ENCODE assay signal across 8 cellular contexts in the genomic region with DNA sequence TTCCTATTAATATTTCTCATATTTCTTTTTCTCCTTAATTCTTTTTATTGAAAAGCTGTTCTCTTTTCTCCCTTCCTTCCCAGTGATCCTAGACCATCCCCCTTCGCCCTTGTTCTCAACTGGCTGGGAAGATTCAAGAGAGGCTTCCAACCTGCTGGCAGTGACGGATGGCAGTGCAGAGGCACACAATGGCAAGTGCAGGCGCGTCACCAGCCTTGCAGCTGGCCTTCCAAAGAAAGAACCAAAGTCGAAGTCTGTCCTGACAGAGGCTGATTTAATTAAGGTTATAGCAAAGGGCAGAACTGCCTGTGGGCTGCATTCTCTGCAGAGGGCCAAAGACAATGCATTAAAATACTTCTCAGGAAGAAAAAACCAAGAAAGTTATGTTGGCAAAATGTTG. TPM values are rescaled to one million over a fixed set of nuclear protein-coding genes. Genes with fewer than 3 reads are reported as not detected.
DNase-seq lines count a peak whose midpoint lies in the region; ATAC-seq, FAIRE-seq and TF ChIP-seq lines count a peak whose summit lies in the region.
"Had no signal": no experiment of that assay in that cellular context is flagged by ENCODE, and none has a peak within 500 bp of the region (broad histone marks: within the 10 kb centered on the region; RNA-seq: fewer than 3 reads in every experiment).

No MANE protein-coding gene starts in this region.

- no peak overlapping the region for H3K4me3 ChIP-seq in K562
- H3K4me3 ChIP-seq: ascending aorta had no signal

- H3K4me1 ChIP-seq in K562 (replicated peaks in 1 of 2; ENCODE audit: control insufficient read depth in 2 of 2, insufficient read depth in 2 of 2, low read length in 2 of 2), result peaks cover 0 to 21% of the 10 kb centered on the region in 2 experiments; a peak in 4 of 5 replicates

- POLR2A ChIA-PET in K562 (lab: Yijun Ruan, JAX), result no interaction called here

- in situ Hi-C loops in K562 (cut with MboI), result no loop called here

- peak; percentile 73 for DNase-seq in COLO668 (lab: John Stamatoyannopoulos, UW; ENCODE audit: unreplicated experiment)
- no peak for DNase-seq in HFFc6
- no peak for DNase-seq in K562 (ENCODE audit: extremely low read depth in 1 of 4, low spot score in 3 of 4)
- DNase-seq in myocyte (ENCODE audit: low read depth), result peak; percentile 25

- no peaks in the 10 kb centered on the region for H4K20me1 ChIP-seq in K562 (replicated peaks; ENCODE audit: control insufficient read depth, insufficient read depth, low read length)

- intact Hi-C loops in K562 (cut with micrococcal nuclease), result loop anchor here (5.0 to 10.0 kb wide), 2 partner anchors 44 to 306 kb away; no protein-coding TSS in a partner anchor

- H3K36me3 ChIP-seq in K562 (ENCODE audit: control insufficient read depth, insufficient read depth, low read length), result no peaks in the 10 kb centered on the region
- H3K36me3 ChIP-seq: ascending aorta had no signal

- no peak overlapping the region for H2AFZ ChIP-seq in K562 (ENCODE audit: low read depth, low read length)

- peaks cover 2% of the 10 kb centered on the region; the same call in 1 of the 2 replicates for H3K27me3 Mint-ChIP-seq in HFFc6 (ENCODE audit: insufficient read depth)

- H3K9me3 ChIP-seq in K562 (replicated peaks; ENCODE audit: control insufficient read depth, insufficient read depth, low read depth, low read length), result no peaks in the 10 kb centered on the region; the same call in 1 of the 2 replicates
- H3K9me3 ChIP-seq: ascending aorta had no signal

- peaks cover 16% of the 10 kb centered on the region for H3K36me3 Mint-ChIP-seq in HFFc6 (ENCODE audit: low read depth)

- TF ChIP-seq RAD21 in K562 (CRISPR knock-in tag; conservative IDR thresholded peaks at IDR 0.05 in 1 of 2, IDR thresholded peaks at IDR 0.05 in 1 of 2), result no peak

- peak overlapping the region; percentile 4; the same call in 1 of the 3 replicates for H3K27ac ChIP-seq in K562 (ENCODE audit: extremely low read depth, low read depth, low read length)
- H3K27ac ChIP-seq: ascending aorta had no signal

- TF ChIP-seq POLR2A in K562 (conservative IDR thresholded peaks at IDR 0.05), result no peak

- ATAC-seq in K562, result no peak
- no peak for ATAC-seq in GM19395 (IDR thresholded peaks at IDR 0.05; ENCODE audit: unreplicated experiment)
- ATAC-seq in HG03025 (IDR thresholded peaks at IDR 0.05; ENCODE audit: low FRiP score, unreplicated experiment), result no peak
- ATAC-seq in HG03520 (IDR thresholded peaks at IDR 0.05; ENCODE audit: unreplicated experiment), result no peak

- no peak overlapping the region for H3K4me2 ChIP-seq in K562 (ENCODE audit: insufficient read depth, low read length)

- H3K27ac Mint-ChIP-seq in HFFc6, result peak overlapping the region; percentile 40

- 45% methylated on average over 4 of the region's 5 CpGs for WGBS in K562 (ENCODE audit: insufficient coverage, low coverage, missing lambda C conversion rate)

- H3K4me3 Mint-ChIP-seq in HFFc6, result peak overlapping the region; percentile 31

- peaks cover 96% of the 10 kb centered on the region for H3K4me1 Mint-ChIP-seq in HFFc6 (ENCODE audit: low read depth)

- BruUV-seq in K562 (replicated peaks; lab: Mats Ljungman, UMichigan), result no TSS peak

- no peaks in the 10 kb centered on the region for H3K9me1 ChIP-seq in K562 (ENCODE audit: control insufficient read depth, insufficient read depth, low read length)

- no peak for FAIRE-seq in K562 (lab: Jason Lieb, UNC)

- no peak for TF ChIP-seq EP300 in K562 (IDR thresholded peaks at IDR 0.05; ENCODE audit: low read length)

- no peaks in the 10 kb centered on the region for H3K27me3 ChIP-seq in K562 (ENCODE audit: control insufficient read depth in 2 of 2, insufficient read depth in 2 of 2, low read length in 2 of 2)
- H3K27me3 ChIP-seq: ascending aorta had no signal

- TF ChIP-seq CTCF in HFFc6 (IDR thresholded peaks at IDR 0.05) (no peak), K562 (IDR thresholded peaks at IDR 0.05 in 2 of 3, conservative IDR thresholded peaks at IDR 0.05 in 1 of 3; ENCODE audit: insufficient read depth in 2 of 3, low read depth in 1 of 3, low read length in 3 of 3) (no peak)

- H3K9ac ChIP-seq in K562 (ENCODE audit: insufficient read depth in 1 of 2, low read depth in 2 of 2, low read length in 2 of 2), result no peak overlapping the region

- H3K9me3 Mint-ChIP-seq in HFFc6, result no peaks in the 10 kb centered on the region

- CTCF ChIA-PET in K562 (lab: Yijun Ruan, JAX; ENCODE audit: low intra/inter-chr PET ratio), result interaction anchor here (2.1 kb wide), 1 partner anchor 157 kb away, joined by 7 read pairs; no protein-coding TSS in a partner anchor

- peaks cover 90% of the 10 kb centered on the region for H3K79me2 ChIP-seq in K562 (ENCODE audit: control insufficient read depth, insufficient read depth, low read length)

TF ChIP-seq in K562, 482 proteins besides CTCF, POLR2A, EP300 and RAD21:
- TF ChIP-seq, protein P1, sequence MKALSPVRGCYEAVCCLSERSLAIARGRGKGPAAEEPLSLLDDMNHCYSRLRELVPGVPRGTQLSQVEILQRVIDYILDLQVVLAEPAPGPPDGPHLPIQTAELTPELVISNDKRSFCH (CRISPR knock-in tag; IDR thresholded peaks at IDR 0.05), result no peak
- TF ChIP-seq, protein P1 (tag; IDR thresholded peaks at IDR 0.05), result no peak
- TF ChIP-seq MXI1 (IDR thresholded peaks at IDR 0.05; ENCODE audit: low read depth, low read length), result no peak

RNA-seq across cellular contexts. Expression of a gene that starts 7.4 kb away (rescaled TPM):
- total RNA-seq in HFFc6 (2021; fragmentation: NEBNext Ultra II Directional; extraction: Animal tissue kit (Norgen Biotek cat#: 25700)), result 100 to 1,000 TPM in 2 of 6 experiments, 10 to 100 TPM in 4; 86.0 to 106 (median 92.1) TPM
- 125 and 149 TPM in 2 replicates for total RNA-seq in K562 (2011; cell fraction: chromatin; rRNA removed; ENCODE audit: low replicate concordance)
- total RNA-seq in K562 (2011; cell fraction: nucleolus; rRNA removed), result 48.0 and 84.4 TPM in 2 replicates
- 87.5 and 104 TPM in 2 replicates for total RNA-seq in K562 (2011; cell fraction: nucleoplasm; rRNA removed)
- total RNA-seq in K562 (2014; rRNA removed), result 8.2 and 12.2 TPM in 2 replicates
- 13.6 and 15.8 TPM in 2 replicates for total RNA-seq in K562 (2014; rRNA removed; fragmentation: Illumina TruSeq; extraction: Trizol)
- total RNA-seq in K562 (2015; rRNA removed; fragmentation: Illumina TruSeq; extraction: Trizol), result 14.2 and 14.4 TPM in 2 replicates
- 12.7 and 15.8 TPM in 2 replicates for total RNA-seq in K562 (2021)
- 26.3 and 29.9 TPM in 2 replicates for polyA plus RNA-seq in K562 (2011; rRNA removed)
- 18.2 and 27.8 TPM in 2 replicates for polyA plus RNA-seq in K562 (2011; cell fraction: cytosol; rRNA removed)
- polyA plus RNA-seq in K562 (2011; cell fraction: nucleus; rRNA removed), result 29.7 and 36.2 TPM in 2 replicates
- 21.0 and 30.6 TPM in 2 replicates for polyA plus RNA-seq in K562 (2012)
- 14.7 and 15.4 TPM in 2 replicates for polyA plus RNA-seq in K562 (2014; fragmentation: Illumina TruSeq; extraction: Trizol)
- 1 to 10 TPM; 5.4 to 5.9 TPM for polyA plus RNA-seq in K562 (2014; fragmentation: Nextera tagmentation; extraction: Ambion mirVana)
- polyA plus RNA-seq in K562 (2014; rRNA removed), result 9.9 and 10.3 TPM in 2 replicates
- polyA minus RNA-seq in K562 (2011; rRNA and poly(A)+ RNA removed), result 51.8 and 52.9 TPM in 2 replicates
- polyA minus RNA-seq in K562 (2011; cell fraction: cytosol; rRNA and poly(A)+ RNA removed), result 23.4 and 23.6 TPM in 2 replicates
- polyA minus RNA-seq in K562 (2011; cell fraction: nucleus; rRNA and poly(A)+ RNA removed), result 33.5 and 48.8 TPM in 2 replicates
- 17.1 and 30.5 TPM in 2 replicates for total RNA-seq in myocyte
- 31.7 TPM for polyA plus RNA-seq in myocyte (2012)

Comparison
In these comparisons a context has a peak if more than half of its experiments do, and no peak if none do; other contexts are left out.
1. DNase-seq: peak in COLO668 (single experiment) and myocyte (single experiment); none in HFFc6 (single experiment) and K562 (0 of 4).